2 cellular contexts compared by ENCODE assay signal in genomic region chr11:11218287-11218986, GRCh38.
TF ChIP-seq lines count a peak whose summit lies in the region.

No MANE protein-coding gene starts in this region.

TF ChIP-seq in Ishikawa, 13 proteins besides CTCF, POLR2A, EP300 and RAD21 (continued from another document):
- TF ChIP-seq, protein P1, sequence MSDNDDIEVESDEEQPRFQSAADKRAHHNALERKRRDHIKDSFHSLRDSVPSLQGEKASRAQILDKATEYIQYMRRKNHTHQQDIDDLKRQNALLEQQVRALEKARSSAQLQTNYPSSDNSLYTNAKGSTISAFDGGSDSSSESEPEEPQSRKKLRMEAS (IDR thresholded peaks at IDR 0.05), result peak; percentile 59
- peak; percentile 92 for TF ChIP-seq TCF12 (IDR thresholded peaks at IDR 0.05; ENCODE audit: low read depth)
- no peak for TF ChIP-seq ZBTB7A (IDR thresholded peaks at IDR 0.05; ENCODE audit: low read depth)
- no peak for TF ChIP-seq REST (IDR thresholded peaks at IDR 0.05; ENCODE audit: low read depth)

TF ChIP-seq in WTC11, 78 proteins besides CTCF, POLR2A, EP300 and RAD21 (continued from another document):
- TF ChIP-seq ATF6 (CRISPR knock-in tag; IDR thresholded peaks at IDR 0.05) (no peak), ELF4 (CRISPR knock-in tag; IDR thresholded peaks at IDR 0.05; ENCODE audit: low read depth) (no peak), NFATC4 (CRISPR knock-in tag; IDR thresholded peaks at IDR 0.05) (no peak), ZNF532 (CRISPR knock-in tag; IDR thresholded peaks at IDR 0.05; ENCODE audit: borderline replicate concordance) (no peak), FOXJ3 (CRISPR knock-in tag; IDR thresholded peaks at IDR 0.05; ENCODE audit: borderline replicate concordance) (no peak)
